5 cellular contexts compared by ENCODE assay signal in genomic region chr18:45757644-45758043, GRCh38. TPM values are rescaled to one million over a fixed set of nuclear protein-coding genes. Genes with fewer than 3 reads are reported as not detected.
"Had no signal": no experiment of that assay in that cellular context is flagged by ENCODE, and none has a peak within 500 bp of the region (broad histone marks: within the 10 kb centered on the region; RNA-seq: fewer than 3 reads in every experiment).

No MANE protein-coding gene starts in this region.

RNA-seq across cellular contexts. Expression of gene SLC14A1, which starts 33.7 kb away (rescaled TPM):
- total RNA-seq: MCF 10A, NCI-H460, PC-9, SJCRH30, SK-MEL-5 had no signal
